Comparison of ENCODE assay signal across 10 cellular contexts in the genomic region with DNA sequence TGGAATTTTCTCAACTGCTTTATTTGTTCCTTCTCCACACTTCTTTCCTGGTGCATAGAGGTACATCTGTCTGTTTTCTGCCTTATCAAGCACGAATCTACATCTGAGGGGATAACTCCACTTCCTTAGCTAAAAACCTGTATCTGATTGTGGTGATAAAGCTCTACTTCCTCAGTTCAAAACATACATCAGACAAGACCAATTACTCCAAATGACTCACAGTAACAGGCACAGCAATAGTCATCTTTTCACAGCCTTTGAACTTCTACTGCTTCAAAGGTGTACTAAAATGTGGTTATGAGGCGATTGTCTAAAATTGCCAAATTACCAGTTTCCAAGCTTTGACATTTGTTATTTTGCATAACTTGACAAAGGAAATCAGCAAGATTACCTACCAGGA.
DNase-seq lines count a peak whose midpoint lies in the region; ATAC-seq, FAIRE-seq and TF ChIP-seq lines count a peak whose summit lies in the region.
"Had no signal": no experiment of that assay in that cellular context is flagged by ENCODE, and none has a peak within 500 bp of the region (broad histone marks: within the 10 kb centered on the region; RNA-seq: fewer than 3 reads in every experiment).

No MANE protein-coding gene starts in this region.

- peaks cover 17% of the 10 kb centered on the region for H3K4me1 Mint-ChIP-seq in activated CD4-positive, alpha-beta T cell treated with anti-CD3 and anti-CD28 coated beads for 36 hours

- no peak for TF ChIP-seq POLR2A in K562 (conservative IDR thresholded peaks at IDR 0.05)

- 33% methylated on average over 2 of the region's 2 CpGs for WGBS in K562 (ENCODE audit: insufficient coverage, low coverage, missing lambda C conversion rate)

- H3K9me1 ChIP-seq in K562 (ENCODE audit: control insufficient read depth, insufficient read depth, low read length), result no peaks in the 10 kb centered on the region

- no TSS peak for BruUV-seq in K562 (replicated peaks; lab: Mats Ljungman, UMichigan)

- H3K27me3 ChIP-seq in K562 (ENCODE audit: control insufficient read depth in 2 of 2, insufficient read depth in 2 of 2, low read length in 2 of 2) (no peaks in the 10 kb centered on the region), MG63 (no peaks in the 10 kb centered on the region)

- no peak for TF ChIP-seq CTCF in K562 (IDR thresholded peaks at IDR 0.05 in 2 of 3, conservative IDR thresholded peaks at IDR 0.05 in 1 of 3; ENCODE audit: insufficient read depth in 2 of 3, low read depth in 1 of 3, low read length in 3 of 3)

- POLR2A ChIA-PET in activated CD4-positive, alpha-beta T cell treated with anti-CD3 and anti-CD28 coated beads for 36 hours (lab: Charles Lee), result no interaction called here
- POLR2A ChIA-PET in K562 (lab: Yijun Ruan, JAX), result no interaction called here

- TF ChIP-seq EP300 in K562 (IDR thresholded peaks at IDR 0.05; ENCODE audit: low read length), result no peak

- H3K9me3 Mint-ChIP-seq in activated CD4-positive, alpha-beta T cell treated with anti-CD3 and anti-CD28 coated beads for 36 hours (ENCODE audit: low read depth), result no peaks in the 10 kb centered on the region

- intact Hi-C loops in activated CD4-positive, alpha-beta T cell treated with anti-CD3 and anti-CD28 coated beads for 36 hours (cut with DNase I, micrococcal nuclease), result loop anchor here in 1 of 2 experiments (1.0 to 5.0 kb wide), 3 partner anchors 64 to 429 kb away; no protein-coding TSS in a partner anchor
- intact Hi-C loops in K562 (cut with micrococcal nuclease), result no loop called here

- no peaks in the 10 kb centered on the region for H3K79me2 ChIP-seq in K562 (ENCODE audit: control insufficient read depth, insufficient read depth, low read length)

- no peaks in the 10 kb centered on the region for H3K36me3 Mint-ChIP-seq in activated CD4-positive, alpha-beta T cell treated with anti-CD3 and anti-CD28 coated beads for 36 hours (ENCODE audit: low read depth)

- H3K4me3 ChIP-seq in K562 (no peak overlapping the region), skeletal muscle cell (ENCODE audit: low read depth, low read length) (no peak overlapping the region), MG63 (no peak overlapping the region)
- H3K4me3 ChIP-seq: skin epidermis had no signal

- H3K4me1 ChIP-seq in K562 (replicated peaks in 1 of 2; ENCODE audit: control insufficient read depth in 2 of 2, insufficient read depth in 2 of 2, low read length in 2 of 2), result no peaks in the 10 kb centered on the region

- no peak for DNase-seq in activated CD4-positive, alpha-beta T cell treated with anti-CD3 and anti-CD28 coated beads for 36 hours
- no peak for DNase-seq in activated CD4-positive, alpha-beta T cell treated with anti-CD3 and anti-CD28 coated beads for 1 hour
- peak; percentile 32 for DNase-seq in NOMO-1 treated with dmso at 0.1 percent for 144 hours (lab: John Stamatoyannopoulos, UW; ENCODE audit: unreplicated experiment)
- no peak for DNase-seq in K562 (ENCODE audit: extremely low read depth in 1 of 4, low spot score in 3 of 4)
- peak; percentile 5 for DNase-seq in skeletal muscle cell (ENCODE audit: low read depth)
- no peak for DNase-seq in NCI-H2196 (lab: John Stamatoyannopoulos, UW; ENCODE audit: unreplicated experiment)
- no peak for DNase-seq in middle frontal gyrus (ENCODE audit: extremely low spot score, low spot score)
- DNase-seq in MG63, result no peak
- DNase-seq: activated CD8-positive, alpha-beta memory T cell treated with anti-CD3 and anti-CD28 coated beads, Interleukin-2, amount 50 U/mL, for 4 hours had no signal

- no peak overlapping the region for H3K4me2 ChIP-seq in K562 (ENCODE audit: insufficient read depth, low read length)

- CTCF ChIA-PET in activated CD4-positive, alpha-beta T cell treated with anti-CD3 and anti-CD28 coated beads for 36 hours (lab: Charles Lee), result no interaction called here
- CTCF ChIA-PET in K562 (lab: Yijun Ruan, JAX; ENCODE audit: low intra/inter-chr PET ratio), result no interaction called here

- peaks cover 6% of the 10 kb centered on the region for H3K27me3 Mint-ChIP-seq in activated CD4-positive, alpha-beta T cell treated with anti-CD3 and anti-CD28 coated beads for 36 hours

- no peak overlapping the region for H3K4me3 Mint-ChIP-seq in activated CD4-positive, alpha-beta T cell treated with anti-CD3 and anti-CD28 coated beads for 36 hours

- no peak overlapping the region for H3K27ac ChIP-seq in K562 (ENCODE audit: extremely low read depth, low read depth, low read length)
- H3K27ac ChIP-seq: skin epidermis had no signal

- H2AFZ ChIP-seq in K562 (ENCODE audit: low read depth, low read length), result no peak overlapping the region

- H3K9me3 ChIP-seq in K562 (replicated peaks; ENCODE audit: control insufficient read depth, insufficient read depth, low read depth, low read length) (no peaks in the 10 kb centered on the region), MG63 (no peaks in the 10 kb centered on the region; the same call in 1 of the 2 replicates)

- no peak overlapping the region for H3K27ac Mint-ChIP-seq in activated CD4-positive, alpha-beta T cell treated with anti-CD3 and anti-CD28 coated beads for 36 hours

- no peak overlapping the region for H3K9ac ChIP-seq in K562 (ENCODE audit: insufficient read depth in 1 of 2, low read depth in 2 of 2, low read length in 2 of 2)

- H3K36me3 ChIP-seq in K562 (ENCODE audit: control insufficient read depth, insufficient read depth, low read length) (no peaks in the 10 kb centered on the region), MG63 (no peaks in the 10 kb centered on the region)

- TF ChIP-seq RAD21 in K562 (CRISPR knock-in tag; conservative IDR thresholded peaks at IDR 0.05 in 1 of 2, IDR thresholded peaks at IDR 0.05 in 1 of 2), result no peak

- no peak for FAIRE-seq in K562 (lab: Jason Lieb, UNC)

- in situ Hi-C loops in K562 (cut with MboI), result no loop called here

- ATAC-seq in activated CD4-positive, alpha-beta T cell treated with anti-CD3 and anti-CD28 coated beads for 36 hours, result peak; percentile 98
- ATAC-seq in K562, result no peak

- no peaks in the 10 kb centered on the region for H4K20me1 ChIP-seq in K562 (replicated peaks; ENCODE audit: control insufficient read depth, insufficient read depth, low read length)

TF ChIP-seq in K562, 482 proteins besides CTCF, POLR2A, EP300 and RAD21:
- TF ChIP-seq TSC22D4 (tag; IDR thresholded peaks at IDR 0.05) (no peak), FOSL1 (tag; conservative IDR thresholded peaks at IDR 0.05) (peak; percentile 38; the same call in 1 of the 2 replicates), NR2C1 (IDR thresholded peaks at IDR 0.05) (no peak), NR2C1 (tag; IDR thresholded peaks at IDR 0.05) (no peak), ZNF717 (CRISPR knock-in tag; IDR thresholded peaks at IDR 0.05) (no peak), ZNF316 (IDR thresholded peaks at IDR 0.05) (no peak), ADNP (tag; IDR thresholded peaks at IDR 0.05) (no peak), U2AF2 (optimal IDR thresholded peaks at IDR 0.05; ENCODE audit: low read depth, low read length) (no peak), ZNF277 (CRISPR knock-in tag; IDR thresholded peaks at IDR 0.05; ENCODE audit: borderline replicate concordance) (no peak)

Comparison
In these comparisons a context has a peak if more than half of its experiments do, and no peak if none do; other contexts are left out.
1. DNase-seq: peak in NOMO-1 treated with dmso at 0.1 percent for 144 hours (single experiment) and skeletal muscle cell (single experiment); none in activated CD4-positive, alpha-beta T cell treated with anti-CD3 and anti-CD28 coated beads for 36 hours (single experiment), activated CD4-positive, alpha-beta T cell treated with anti-CD3 and anti-CD28 coated beads for 1 hour (single experiment), K562 (0 of 4), NCI-H2196 (single experiment), middle frontal gyrus (single experiment) and MG63 (single experiment).